ENCODE assay signal across 1 cellular context in genomic region chr3:33914731-33915389, GRCh38.
A peak's percentile ranks its signal among the peaks of the same experiment; 100 is the strongest.
TF ChIP-seq lines count a peak whose summit lies in the region.

No MANE protein-coding gene starts in this region.

TF ChIP-seq in K562, 482 proteins besides CTCF, POLR2A, EP300 and RAD21 (continued from another document and continues in another):
- TF ChIP-seq CUX1 (CRISPR knock-in tag; IDR thresholded peaks at IDR 0.05), result no peak
- TF ChIP-seq, protein P1, sequence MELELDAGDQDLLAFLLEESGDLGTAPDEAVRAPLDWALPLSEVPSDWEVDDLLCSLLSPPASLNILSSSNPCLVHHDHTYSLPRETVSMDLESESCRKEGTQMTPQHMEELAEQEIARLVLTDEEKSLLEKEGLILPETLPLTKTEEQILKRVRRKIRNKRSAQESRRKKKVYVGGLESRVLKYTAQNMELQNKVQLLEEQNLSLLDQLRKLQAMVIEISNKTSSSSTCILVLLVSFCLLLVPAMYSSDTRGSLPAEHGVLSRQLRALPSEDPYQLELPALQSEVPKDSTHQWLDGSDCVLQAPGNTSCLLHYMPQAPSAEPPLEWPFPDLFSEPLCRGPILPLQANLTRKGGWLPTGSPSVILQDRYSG (tag; conservative IDR thresholded peaks at IDR 0.05; ENCODE audit: low read depth), result 0 out of 2 replicates have a peak, but pooled peaks have one; percentile 55
- TF ChIP-seq MBD2 (IDR thresholded peaks at IDR 0.05; ENCODE audit: borderline replicate concordance, low read depth), result no peak
- TF ChIP-seq SNIP1 (IDR thresholded peaks at IDR 0.05; ENCODE audit: low read depth), result no peak
- no peak for TF ChIP-seq ATF1 (CRISPR knock-in tag; IDR thresholded peaks at IDR 0.05)
- peak; percentile 30; the same call in 1 of the 2 replicates for TF ChIP-seq ATF1 (tag; IDR thresholded peaks at IDR 0.05)
- TF ChIP-seq MYC (IDR thresholded peaks at IDR 0.05; ENCODE audit: low read depth, low read length), result no peak
- TF ChIP-seq MYC (CRISPR knock-in tag; IDR thresholded peaks at IDR 0.05; ENCODE audit: borderline replicate concordance, low read depth), result no peak
- no peak for TF ChIP-seq PTTG1 (tag; IDR thresholded peaks at IDR 0.05; ENCODE audit: low read depth)
- no peak for TF ChIP-seq ZNF79 (CRISPR knock-in tag; IDR thresholded peaks at IDR 0.05; ENCODE audit: low read depth)
- TF ChIP-seq SP2 (IDR thresholded peaks at IDR 0.05; ENCODE audit: extremely low read depth, low read depth, low read length, poor library complexity, severe bottlenecking), result no peak
- no peak for TF ChIP-seq KHSRP (IDR thresholded peaks at IDR 0.05)
- TF ChIP-seq ZNF696 (CRISPR knock-in tag; conservative IDR thresholded peaks at IDR 0.05), result no peak
- TF ChIP-seq ZNF592 (IDR thresholded peaks at IDR 0.05), result peak; percentile 92
- no peak for TF ChIP-seq CCAR2 (IDR thresholded peaks at IDR 0.05; ENCODE audit: low read depth, low read length)
- no peak for TF ChIP-seq CBX5 (IDR thresholded peaks at IDR 0.05; ENCODE audit: borderline replicate concordance, low read depth)
- TF ChIP-seq, protein P2, sequence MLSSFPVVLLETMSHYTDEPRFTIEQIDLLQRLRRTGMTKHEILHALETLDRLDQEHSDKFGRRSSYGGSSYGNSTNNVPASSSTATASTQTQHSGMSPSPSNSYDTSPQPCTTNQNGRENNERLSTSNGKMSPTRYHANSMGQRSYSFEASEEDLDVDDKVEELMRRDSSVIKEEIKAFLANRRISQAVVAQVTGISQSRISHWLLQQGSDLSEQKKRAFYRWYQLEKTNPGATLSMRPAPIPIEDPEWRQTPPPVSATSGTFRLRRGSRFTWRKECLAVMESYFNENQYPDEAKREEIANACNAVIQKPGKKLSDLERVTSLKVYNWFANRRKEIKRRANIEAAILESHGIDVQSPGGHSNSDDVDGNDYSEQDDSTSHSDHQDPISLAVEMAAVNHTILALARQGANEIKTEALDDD (IDR thresholded peaks at IDR 0.05), result peak; percentile 20; the same call in 1 of the 2 replicates
- TF ChIP-seq, protein P3, sequence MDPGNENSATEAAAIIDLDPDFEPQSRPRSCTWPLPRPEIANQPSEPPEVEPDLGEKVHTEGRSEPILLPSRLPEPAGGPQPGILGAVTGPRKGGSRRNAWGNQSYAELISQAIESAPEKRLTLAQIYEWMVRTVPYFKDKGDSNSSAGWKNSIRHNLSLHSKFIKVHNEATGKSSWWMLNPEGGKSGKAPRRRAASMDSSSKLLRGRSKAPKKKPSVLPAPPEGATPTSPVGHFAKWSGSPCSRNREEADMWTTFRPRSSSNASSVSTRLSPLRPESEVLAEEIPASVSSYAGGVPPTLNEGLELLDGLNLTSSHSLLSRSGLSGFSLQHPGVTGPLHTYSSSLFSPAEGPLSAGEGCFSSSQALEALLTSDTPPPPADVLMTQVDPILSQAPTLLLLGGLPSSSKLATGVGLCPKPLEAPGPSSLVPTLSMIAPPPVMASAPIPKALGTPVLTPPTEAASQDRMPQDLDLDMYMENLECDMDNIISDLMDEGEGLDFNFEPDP (CRISPR knock-in tag; IDR thresholded peaks at IDR 0.05), result no peak
- TF ChIP-seq HDAC2 (IDR thresholded peaks at IDR 0.05), result peak; percentile 40; the same call in 1 of the 2 replicates
- TF ChIP-seq, protein P4, sequence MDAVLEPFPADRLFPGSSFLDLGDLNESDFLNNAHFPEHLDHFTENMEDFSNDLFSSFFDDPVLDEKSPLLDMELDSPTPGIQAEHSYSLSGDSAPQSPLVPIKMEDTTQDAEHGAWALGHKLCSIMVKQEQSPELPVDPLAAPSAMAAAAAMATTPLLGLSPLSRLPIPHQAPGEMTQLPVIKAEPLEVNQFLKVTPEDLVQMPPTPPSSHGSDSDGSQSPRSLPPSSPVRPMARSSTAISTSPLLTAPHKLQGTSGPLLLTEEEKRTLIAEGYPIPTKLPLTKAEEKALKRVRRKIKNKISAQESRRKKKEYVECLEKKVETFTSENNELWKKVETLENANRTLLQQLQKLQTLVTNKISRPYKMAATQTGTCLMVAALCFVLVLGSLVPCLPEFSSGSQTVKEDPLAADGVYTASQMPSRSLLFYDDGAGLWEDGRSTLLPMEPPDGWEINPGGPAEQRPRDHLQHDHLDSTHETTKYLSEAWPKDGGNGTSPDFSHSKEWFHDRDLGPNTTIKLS (IDR thresholded peaks at IDR 0.05; ENCODE audit: borderline replicate concordance, low read depth), result no peak
- no peak for TF ChIP-seq ZNF121 (CRISPR knock-in tag; conservative IDR thresholded peaks at IDR 0.05)
- TF ChIP-seq ZNF263 (CRISPR knock-in tag; IDR thresholded peaks at IDR 0.05; ENCODE audit: borderline replicate concordance), result peak; percentile 87
- no peak for TF ChIP-seq HOMEZ (CRISPR knock-in tag; IDR thresholded peaks at IDR 0.05)
- TF ChIP-seq SIRT6 (IDR thresholded peaks at IDR 0.05; ENCODE audit: low read depth, low read length), result no peak
- TF ChIP-seq CCNT2 (IDR thresholded peaks at IDR 0.05; ENCODE audit: borderline replicate concordance, extremely low read depth, insufficient read length, low read depth, low read length), result peak; percentile 83
- no peak for TF ChIP-seq BHLHE40 (IDR thresholded peaks at IDR 0.05; ENCODE audit: low read length)
- no peak for TF ChIP-seq POLR2G (IDR thresholded peaks at IDR 0.05; ENCODE audit: low read depth, low read length)
- TF ChIP-seq SMAD1 (IDR thresholded peaks at IDR 0.05; ENCODE audit: low read depth, low read length, partially characterized antibody), result no peak
- no peak for TF ChIP-seq PHB2 (IDR thresholded peaks at IDR 0.05; ENCODE audit: low read depth)
- TF ChIP-seq TRIM24 (IDR thresholded peaks at IDR 0.05), result peak in 1 of 2 experiments; percentile 65; a peak in 2 of 4 replicates
- no peak for TF ChIP-seq ZNF584 (CRISPR knock-in tag; IDR thresholded peaks at IDR 0.05; ENCODE audit: low read depth)
- TF ChIP-seq ESRRB (CRISPR knock-in tag; IDR thresholded peaks at IDR 0.05; ENCODE audit: borderline replicate concordance), result no peak
- TF ChIP-seq ZNF77 (CRISPR knock-in tag; IDR thresholded peaks at IDR 0.05), result no peak
- no peak for TF ChIP-seq ZNF583 (CRISPR knock-in tag; IDR thresholded peaks at IDR 0.05)
- no peak for TF ChIP-seq KLF6 (CRISPR knock-in tag; IDR thresholded peaks at IDR 0.05; ENCODE audit: borderline replicate concordance)
- no peak for TF ChIP-seq NCOA2 (IDR thresholded peaks at IDR 0.05; ENCODE audit: partially characterized antibody in 2 of 2)
- TF ChIP-seq, protein P5, sequence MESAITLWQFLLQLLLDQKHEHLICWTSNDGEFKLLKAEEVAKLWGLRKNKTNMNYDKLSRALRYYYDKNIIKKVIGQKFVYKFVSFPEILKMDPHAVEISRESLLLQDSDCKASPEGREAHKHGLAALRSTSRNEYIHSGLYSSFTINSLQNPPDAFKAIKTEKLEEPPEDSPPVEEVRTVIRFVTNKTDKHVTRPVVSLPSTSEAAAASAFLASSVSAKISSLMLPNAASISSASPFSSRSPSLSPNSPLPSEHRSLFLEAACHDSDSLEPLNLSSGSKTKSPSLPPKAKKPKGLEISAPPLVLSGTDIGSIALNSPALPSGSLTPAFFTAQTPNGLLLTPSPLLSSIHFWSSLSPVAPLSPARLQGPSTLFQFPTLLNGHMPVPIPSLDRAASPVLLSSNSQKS (CRISPR knock-in tag; IDR thresholded peaks at IDR 0.05), result no peak
- TF ChIP-seq ETV6 (IDR thresholded peaks at IDR 0.05; ENCODE audit: borderline replicate concordance in 1 of 2, low read depth in 2 of 2, low read length in 1 of 2), result peak; percentile 8 to 65; a peak in 1 of 4 replicates
- no peak for TF ChIP-seq ETV6 (CRISPR knock-in tag; IDR thresholded peaks at IDR 0.05; ENCODE audit: borderline replicate concordance)
- peak in 1 of 2 experiments; percentile 14 for TF ChIP-seq E2F6 (IDR thresholded peaks at IDR 0.05; ENCODE audit: borderline replicate concordance in 1 of 2, extremely low read depth in 1 of 2, insufficient read depth in 1 of 2, insufficient read length in 1 of 2, low read depth in 1 of 2, low read length in 1 of 2, poor library complexity in 1 of 2, severe bottlenecking in 1 of 2)
- TF ChIP-seq ILK (tag; IDR thresholded peaks at IDR 0.05; ENCODE audit: borderline replicate concordance, low read depth), result no peak
- TF ChIP-seq FIP1L1 (IDR thresholded peaks at IDR 0.05; ENCODE audit: low read depth, low read length, poor library complexity, severe bottlenecking), result no peak
- no peak for TF ChIP-seq ETS2 (tag; IDR thresholded peaks at IDR 0.05; ENCODE audit: borderline replicate concordance, poor library complexity, severe bottlenecking)
- TF ChIP-seq ADNP (tag; IDR thresholded peaks at IDR 0.05), result peak; percentile 42; the same call in 1 of the 2 replicates
- TF ChIP-seq MAFF (IDR thresholded peaks at IDR 0.05; ENCODE audit: low read length), result no peak
- no peak for TF ChIP-seq MAFG (tag; conservative IDR thresholded peaks at IDR 0.05)
- peak; percentile 44; the same call in 1 of the 2 replicates for TF ChIP-seq FOXM1 (IDR thresholded peaks at IDR 0.05; ENCODE audit: low read depth)
- TF ChIP-seq FOXM1 (CRISPR knock-in tag; IDR thresholded peaks at IDR 0.05; ENCODE audit: low read depth), result no peak
